Comparison of ENCODE assay signal across 8 cellular contexts in genomic region chr11:134332189-134332631, GRCh38. TPM values are rescaled to one million over a fixed set of nuclear protein-coding genes. Genes with fewer than 3 reads are reported as not detected.
DNase-seq lines count a peak whose midpoint lies in the region.

No MANE protein-coding gene starts in this region.

- peaks cover 10% of the 10 kb centered on the region for H3K27me3 Mint-ChIP-seq in activated naive CD8-positive, alpha-beta T cell

- H3K9me3 Mint-ChIP-seq in activated naive CD8-positive, alpha-beta T cell (ENCODE audit: low read depth): no peaks in the 10 kb centered on the region

- H3K4me3 Mint-ChIP-seq in activated naive CD8-positive, alpha-beta T cell: peak overlapping the region; percentile 83

- no peaks in the 10 kb centered on the region for H3K36me3 Mint-ChIP-seq in activated naive CD8-positive, alpha-beta T cell

- DNase-seq in NCI-H524 (lab: John Stamatoyannopoulos, UW) (peak; percentile 24 to 28), NCI-H524 treated with DMSO at 0.1 percent for 48 hours (lab: John Stamatoyannopoulos, UW) (no peak), HPDE6-E6E7 (ENCODE audit: extremely low spot score) (peak; percentile 6), iPS-NIHi7 (ENCODE audit: extremely low spot score) (peak; percentile 57), ureter (ENCODE audit: low spot score) (no peak), NCI-H1694 treated with DMSO at 0.1 percent for 48 hours (lab: John Stamatoyannopoulos, UW) (no peak)
- peak; percentile 9 for DNase-seq in stimulated activated CD4-positive, alpha-beta T cell treated with anti-CD3 and anti-CD28 coated beads, Interleukin-2, amount 100 ng/mL, for 4 hours (ENCODE audit: low read depth)

- H3K4me1 Mint-ChIP-seq in activated naive CD8-positive, alpha-beta T cell (ENCODE audit: low read depth): peaks cover 16% of the 10 kb centered on the region

- H3K27ac Mint-ChIP-seq in activated naive CD8-positive, alpha-beta T cell: no peak overlapping the region

RNA-seq across cellular contexts. Expression of gene GLB1L2, which starts 0.4 kb away (rescaled TPM):
- total RNA-seq in ureter: 11.1 TPM

RNA-seq across cellular contexts. Expression of gene GLB1L3, which starts 56.0 kb away (rescaled TPM):
- not detected for total RNA-seq in ureter

Comparison
In these comparisons a context has a peak if more than half of its experiments do, and no peak if none do; other contexts are left out.
1. DNase-seq: peak in NCI-H524 (2 of 2), HPDE6-E6E7 (single experiment), iPS-NIHi7 (single experiment) and stimulated activated CD4-positive, alpha-beta T cell treated with anti-CD3 and anti-CD28 coated beads, Interleukin-2, amount 100 ng/mL, for 4 hours (single experiment); none in NCI-H524 treated with DMSO at 0.1 percent for 48 hours (single experiment), ureter (single experiment) and NCI-H1694 treated with DMSO at 0.1 percent for 48 hours (single experiment).